8 cellular contexts compared by ENCODE assay signal in the genomic region with DNA sequence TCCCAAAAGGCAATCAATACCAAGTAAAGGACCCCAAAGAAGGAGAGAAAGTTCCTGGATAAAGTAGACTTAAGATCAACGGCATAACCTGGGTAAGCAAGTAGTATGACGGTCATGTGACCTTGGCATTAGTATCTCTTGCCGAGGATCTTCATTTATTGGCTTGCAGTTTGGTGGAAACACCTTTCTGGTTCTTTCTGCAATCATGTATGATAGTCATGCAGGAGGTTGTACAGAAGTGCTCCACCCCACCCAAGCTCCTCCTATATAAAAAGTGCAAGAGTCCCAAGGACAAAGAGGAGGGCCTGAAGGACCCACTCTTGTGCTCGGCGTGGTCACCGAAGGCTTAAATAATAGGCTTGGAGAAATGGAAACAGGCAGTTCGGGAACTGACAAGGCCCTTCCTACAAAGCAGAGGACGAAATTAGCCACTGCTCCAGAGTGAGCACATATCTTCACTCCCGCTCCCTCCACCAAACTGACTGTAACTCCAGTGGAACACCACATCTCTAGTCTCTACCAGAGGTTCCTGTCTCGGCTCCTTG. TPM values are rescaled to one million over a fixed set of nuclear protein-coding genes. Genes with fewer than 3 reads are reported as not detected.
DNase-seq lines count a peak whose midpoint lies in the region; ATAC-seq and TF ChIP-seq lines count a peak whose summit lies in the region.

No MANE protein-coding gene starts in this region.

- peaks cover 11% of the 10 kb centered on the region for H3K9me1 ChIP-seq in IMR-90 (ENCODE audit: insufficient read depth, low read length)

- peak overlapping the region; percentile 86 for H3K4me2 ChIP-seq in IMR-90 (ENCODE audit: low read depth, low read length)

- H4K5ac ChIP-seq in IMR-90 (ENCODE audit: low read depth, low read length): peak overlapping the region; percentile 11

- peaks cover 37% of the 10 kb centered on the region for H3K36me3 Mint-ChIP-seq in activated CD8-positive, alpha-beta T cell treated with anti-CD3 and anti-CD28 coated beads for 36 hours (ENCODE audit: low read depth)

- peak overlapping the region; percentile 35 for H3K56ac ChIP-seq in IMR-90 (ENCODE audit: extremely low read depth, insufficient read depth, low read length)

- H3K4me3 ChIP-seq in GM08714 (ENCODE audit: low read length) (peak overlapping the region; percentile 96), IMR-90 (ENCODE audit: insufficient read depth, low read depth, low read length) (peak overlapping the region; percentile 85), fibroblast of villous mesenchyme (ENCODE audit: low read depth, low read length) (peak overlapping the region; percentile 87), ovary (peak overlapping the region; percentile 99)

- CTCF ChIA-PET in IMR-90 (lab: Yijun Ruan, JAX): no interaction called here
- CTCF ChIA-PET in activated CD8-positive, alpha-beta T cell treated with anti-CD3 and anti-CD28 coated beads for 36 hours (lab: Charles Lee): interaction anchor here (1.0 to 2.8 kb wide), 6 partner anchors 9 to 171 kb away, joined by 3 to 10 read pairs (median 3); partner anchors contain the start of genes ESYT1 and SMARCC2

- whole genome bisulfite sequencing in IMR-90 (ENCODE audit: extremely low coverage in 2 of 2, insufficient read length in 1 of 2), 2 experiments: 0% methylated on average over 3 of the region's 10 CpGs; no CpG with 5 or more reads in 1 of the 2 experiments
- 0 to 1% (median 1%) methylated on average over 10 of the region's 10 CpGs for WGBS in ovary, 3 donors

- no peaks in the 10 kb centered on the region for H3K9me3 ChIP-seq in IMR-90 (ENCODE audit: control insufficient read depth, insufficient read depth, low read length)
- no peaks in the 10 kb centered on the region for H3K9me3 ChIP-seq in ovary

- TSS peak; percentile 21 for BruUV-seq in IMR-90 (replicated peaks; lab: Mats Ljungman, UMichigan)

- in situ Hi-C loops in IMR-90 (cut with MboI; ENCODE audit: low sequenced_read_pairs): no loop called here

- no peaks in the 10 kb centered on the region for H3K27me3 ChIP-seq in IMR-90 (ENCODE audit: control insufficient read depth, insufficient read depth, low read length)
- H3K27me3 ChIP-seq in ovary: no peaks in the 10 kb centered on the region

- TF ChIP-seq EP300 in ovary (IDR thresholded peaks at IDR 0.05): no peak

- H3K9ac ChIP-seq in IMR-90 (ENCODE audit: low read depth, low read length): peak overlapping the region; percentile 91

- DNase-seq in IMR-90 (peak; percentile 17), fibroblast of villous mesenchyme (ENCODE audit: low read depth) (peak; percentile 5), ovary (no peak), hippocampal formation (lab: John Stamatoyannopoulos, UW) (no peak)
- DNase-seq in activated CD8-positive, alpha-beta T cell treated with anti-CD3 and anti-CD28 coated beads for 36 hours: peak; percentile 38

- H4K91ac ChIP-seq in IMR-90 (ENCODE audit: insufficient read depth, low read depth, low read length): peak overlapping the region; percentile 60; the same call in 1 of the 2 replicates

- H2AK5ac ChIP-seq in IMR-90 (ENCODE audit: low read depth, low read length): peak overlapping the region; percentile 72

- POLR2A ChIA-PET in IMR-90 (lab: Charles Lee; ENCODE audit: unreplicated experiment): no interaction called here
- POLR2A ChIA-PET in activated CD8-positive, alpha-beta T cell treated with anti-CD3 and anti-CD28 coated beads for 36 hours (lab: Charles Lee): interaction anchor here (0.6 to 3.5 kb wide), 16 partner anchors 8 to 440 kb away, joined by 3 to 12 read pairs (median 4); partner anchors contain the start of genes PAN2 and TIMELESS

- H3K23ac ChIP-seq in IMR-90 (ENCODE audit: low read depth, low read length): peak overlapping the region; percentile 52

- no peak for TF ChIP-seq RAD21 in IMR-90 (IDR thresholded peaks at IDR 0.05; ENCODE audit: low read length)

- dilution Hi-C loops in IMR-90 (cut with HindIII; ENCODE audit: low sequenced_read_pairs, unreplicated experiment): no loop called here

- no peak overlapping the region for H2BK20ac ChIP-seq in IMR-90 (ENCODE audit: low read depth, low read length)

- H3K4me1 Mint-ChIP-seq in activated CD8-positive, alpha-beta T cell treated with anti-CD3 and anti-CD28 coated beads for 36 hours (ENCODE audit: low read depth): peaks cover 43% of the 10 kb centered on the region

- H3K27ac Mint-ChIP-seq in activated CD8-positive, alpha-beta T cell treated with anti-CD3 and anti-CD28 coated beads for 36 hours: peak overlapping the region; percentile 94

- H3K27ac ChIP-seq in IMR-90 (ENCODE audit: insufficient read depth, low read length) (peak overlapping the region; percentile 85), ovary (peak overlapping the region; percentile 31 to 89)

- H2AK9ac ChIP-seq in IMR-90 (replicated peaks; ENCODE audit: low read depth, low read length, poor library complexity): peak overlapping the region; percentile 95

- intact Hi-C loops in IMR-90 (cut with micrococcal nuclease): no loop called here
- intact Hi-C loops in activated CD8-positive, alpha-beta T cell treated with anti-CD3 and anti-CD28 coated beads for 36 hours (cut with micrococcal nuclease): no loop called here
- intact Hi-C loops in ovary (cut with DNase I): loop anchor here in 1 of 4 donors (10.0 kb wide), 2 partner anchors 105 to 165 kb away; partner anchors contain the start of gene SPRYD4

- peaks cover 17 to 63% of the 10 kb centered on the region in 2 experiments for H3K79me1 ChIP-seq in IMR-90 (ENCODE audit: low read depth in 1 of 2, low read length in 2 of 2)

- H3K18ac ChIP-seq in IMR-90 (ENCODE audit: low read depth, low read length): no peak overlapping the region

- peak overlapping the region; percentile 37 for H3K4ac ChIP-seq in IMR-90 (ENCODE audit: low read depth, low read length)

- peak overlapping the region; percentile 88 for H2AFZ ChIP-seq in IMR-90 (replicated peaks; ENCODE audit: low read length, poor library complexity)

- H2BK15ac ChIP-seq in IMR-90 (ENCODE audit: low read depth, low read length): no peak overlapping the region

- H2BK5ac ChIP-seq in IMR-90 (ENCODE audit: low read depth, low read length, poor library complexity, severe bottlenecking): peak overlapping the region; percentile 59

- TF ChIP-seq POLR2A in IMR-90 (IDR thresholded peaks at IDR 0.05; ENCODE audit: low read depth, low read length): no peak; the same call in 1 of the 2 replicates
- no peak for TF ChIP-seq POLR2A in ovary (IDR thresholded peaks at IDR 0.05)

- H4K20me1 ChIP-seq in IMR-90 (ENCODE audit: insufficient read depth, low read length): peaks cover 11% of the 10 kb centered on the region; the same call in 1 of the 2 replicates

- peaks cover 6% of the 10 kb centered on the region for H3K36me3 ChIP-seq in IMR-90 (ENCODE audit: control insufficient read depth, insufficient read depth, low read length)
- H3K36me3 ChIP-seq in ovary: no peaks in the 10 kb centered on the region

- H3K27me3 Mint-ChIP-seq in activated CD8-positive, alpha-beta T cell treated with anti-CD3 and anti-CD28 coated beads for 36 hours: no peaks in the 10 kb centered on the region

- H3K4me3 Mint-ChIP-seq in activated CD8-positive, alpha-beta T cell treated with anti-CD3 and anti-CD28 coated beads for 36 hours: peak overlapping the region; percentile 93

- peak; percentile 2 for ATAC-seq in IMR-90 (ENCODE audit: low read depth)
- no peak for ATAC-seq in activated CD8-positive, alpha-beta T cell treated with anti-CD3 and anti-CD28 coated beads for 36 hours
- no peak for ATAC-seq in GM21825 (IDR thresholded peaks at IDR 0.05; ENCODE audit: unreplicated experiment)
- no peak for ATAC-seq in GM21737 (IDR thresholded peaks at IDR 0.05; ENCODE audit: unreplicated experiment)

- H3K14ac ChIP-seq in IMR-90 (replicated peaks; ENCODE audit: low read depth, low read length): peak overlapping the region; percentile 66

- H3K4me1 ChIP-seq in IMR-90 (ENCODE audit: control insufficient read depth, insufficient read depth, low read length) (peaks cover 9% of the 10 kb centered on the region; the same call in 1 of the 2 replicates), ovary (ENCODE audit: insufficient read depth) (peaks cover 13% of the 10 kb centered on the region)

- peak overlapping the region; percentile 20 to 61 for H4K8ac ChIP-seq in IMR-90 (ENCODE audit: low read depth in 2 of 2, low read length in 2 of 2)

- H3K9me3 Mint-ChIP-seq in activated CD8-positive, alpha-beta T cell treated with anti-CD3 and anti-CD28 coated beads for 36 hours: no peaks in the 10 kb centered on the region

- peak overlapping the region; percentile 15; the same call in 1 of the 2 replicates for H2BK120ac ChIP-seq in IMR-90 (ENCODE audit: low read depth, low read length)

- no peak for TF ChIP-seq CTCF in IMR-90 (conservative IDR thresholded peaks at IDR 0.05; ENCODE audit: low read depth, low read length)
- TF ChIP-seq CTCF in activated CD8-positive, alpha-beta T cell treated with anti-CD3 and anti-CD28 coated beads for 36 hours (IDR thresholded peaks at IDR 0.05): no peak
- TF ChIP-seq CTCF in fibroblast of villous mesenchyme (IDR thresholded peaks at IDR 0.05; ENCODE audit: insufficient read depth, low read depth, low read length): no peak
- TF ChIP-seq CTCF in ovary (IDR thresholded peaks at IDR 0.05): no peak

RNA-seq across cellular contexts. Expression of gene CS, which starts 0.8 kb away (rescaled TPM):
- total RNA-seq in IMR-90 (2012; rRNA removed) (90.5 and 139 TPM in 2 replicates), fibroblast of villous mesenchyme (150 and 153 TPM in 2 replicates), ovary (100 to 1,000 TPM in 5 of 7 donors, 10 to 100 TPM in 2; 49.6 to 155 (median 137) TPM)
- polyA plus RNA-seq in IMR-90 (2012; rRNA removed) (120 and 146 TPM in 2 replicates), ovary (100 to 1,000 TPM in 1 of 2 donors, 10 to 100 TPM in 1; 48.9 to 237 TPM)
- polyA plus RNA-seq in IMR-90 (2012; cell fraction: cytosol; rRNA removed): 47.1 and 68.1 TPM in 2 replicates
- polyA plus RNA-seq in IMR-90 (2012; cell fraction: nucleus; rRNA removed; ENCODE audit: low replicate concordance): 84.3 and 157 TPM in 2 replicates
- 100 to 1,000 TPM; 292 to 297 TPM for total RNA-seq in activated CD8-positive, alpha-beta T cell treated with anti-CD3 and anti-CD28 coated beads for 36 hours

RNA-seq across cellular contexts. Expression of gene CNPY2, which starts 16.4 kb away (rescaled TPM):
- 65.2 and 76.7 TPM in 2 replicates for total RNA-seq in IMR-90 (2012; rRNA removed)
- 175 and 177 TPM in 2 replicates for polyA plus RNA-seq in IMR-90 (2012; rRNA removed)
- polyA plus RNA-seq in IMR-90 (2012; cell fraction: cytosol; rRNA removed): 76.2 and 160 TPM in 2 replicates
- 41.5 and 107 TPM in 2 replicates for polyA plus RNA-seq in IMR-90 (2012; cell fraction: nucleus; rRNA removed; ENCODE audit: low replicate concordance)
- 10 to 100 TPM; 81.0 to 81.7 TPM for total RNA-seq in activated CD8-positive, alpha-beta T cell treated with anti-CD3 and anti-CD28 coated beads for 36 hours
- total RNA-seq in fibroblast of villous mesenchyme: 94.7 and 113 TPM in 2 replicates
- total RNA-seq in ovary: 100 to 1,000 TPM in 2 of 7 donors, 10 to 100 TPM in 5; 58.9 to 112 (median 84.9) TPM
- 100 to 1,000 TPM; 107 to 134 TPM for polyA plus RNA-seq in ovary

RNA-seq across cellular contexts. Expression of gene COQ10A, which starts 32.6 kb away (rescaled TPM):
- total RNA-seq in IMR-90 (2012; rRNA removed) (4.7 TPM in 2 replicates), fibroblast of villous mesenchyme (9.0 and 12.5 TPM in 2 replicates), ovary (10 to 100 TPM; 11.3 to 31.1 (median 14.9) TPM)
- polyA plus RNA-seq in IMR-90 (2012; rRNA removed) (10.2 and 10.8 TPM in 2 replicates), ovary (10 to 100 TPM; 13.8 to 20.5 TPM)
- polyA plus RNA-seq in IMR-90 (2012; cell fraction: cytosol; rRNA removed): 4.8 and 6.9 TPM in 2 replicates
- 45.7 and 51.7 TPM in 2 replicates for polyA plus RNA-seq in IMR-90 (2012; cell fraction: nucleus; rRNA removed; ENCODE audit: low replicate concordance)
- 1 to 10 TPM; 7.9 to 9.6 TPM for total RNA-seq in activated CD8-positive, alpha-beta T cell treated with anti-CD3 and anti-CD28 coated beads for 36 hours

RNA-seq across cellular contexts. Expression of gene PAN2, which starts 34.4 kb away (rescaled TPM):
- total RNA-seq in IMR-90 (2012; rRNA removed) (7.5 and 9.7 TPM in 2 replicates), fibroblast of villous mesenchyme (13.0 and 14.8 TPM in 2 replicates), ovary (100 to 1,000 TPM in 1 of 7 donors, 10 to 100 TPM in 6; 41.0 to 103 (median 74.5) TPM)
- polyA plus RNA-seq in IMR-90 (2012; rRNA removed) (16.6 and 20.2 TPM in 2 replicates), ovary (10 to 100 TPM; 44.2 to 67.2 TPM)
- 3.6 and 4.1 TPM in 2 replicates for polyA plus RNA-seq in IMR-90 (2012; cell fraction: cytosol; rRNA removed)
- polyA plus RNA-seq in IMR-90 (2012; cell fraction: nucleus; rRNA removed; ENCODE audit: low replicate concordance): 119 and 302 TPM in 2 replicates
- total RNA-seq in activated CD8-positive, alpha-beta T cell treated with anti-CD3 and anti-CD28 coated beads for 36 hours: 10 to 100 TPM; 55.7 to 69.0 TPM

RNA-seq across cellular contexts. Expression of gene IL23A, which starts 39.3 kb away (rescaled TPM):
- total RNA-seq in IMR-90 (2012; rRNA removed) (not detected in 2 replicates), fibroblast of villous mesenchyme (0.32 TPM in 1 of 2 replicates, not detected in the other), ovary (under 1 TPM in 2 of 7 donors, not detected in 5; 0.23 to 0.35 TPM)
- polyA plus RNA-seq in IMR-90 (2012; rRNA removed) (0.17 and 0.55 TPM in 2 replicates), ovary (under 1 TPM in 1 of 2 donors, not detected in 1; 0.16 TPM)
- 0.19 TPM in 1 of 2 replicates, not detected in the other for polyA plus RNA-seq in IMR-90 (2012; cell fraction: cytosol; rRNA removed)
- 0.30 and 0.36 TPM in 2 replicates for polyA plus RNA-seq in IMR-90 (2012; cell fraction: nucleus; rRNA removed; ENCODE audit: low replicate concordance)
- total RNA-seq in activated CD8-positive, alpha-beta T cell treated with anti-CD3 and anti-CD28 coated beads for 36 hours: 10 to 100 TPM; 41.3 to 41.5 TPM

Comparison
In these comparisons a context has a peak if more than half of its experiments do, and no peak if none do; other contexts are left out.
1. DNase-seq: peak in IMR-90 (single experiment), activated CD8-positive, alpha-beta T cell treated with anti-CD3 and anti-CD28 coated beads for 36 hours (single experiment) and fibroblast of villous mesenchyme (single experiment); none in ovary (0 of 5) and hippocampal formation (0 of 2).
2. Peak in every context shown above with its lines, with median percentiles within 50 percentile points of each other: H3K4me3 ChIP-seq.